In genomic region chr12:69000540-69001243, GRCh38 we compare ENCODE assay signal across 1 cellular context.
TF ChIP-seq lines count a peak whose summit lies in the region.

No MANE protein-coding gene starts in this region.

TF ChIP-seq in IMR-90, 13 proteins besides CTCF, POLR2A, EP300 and RAD21 (continued from another document):
- TF ChIP-seq, protein P1, sequence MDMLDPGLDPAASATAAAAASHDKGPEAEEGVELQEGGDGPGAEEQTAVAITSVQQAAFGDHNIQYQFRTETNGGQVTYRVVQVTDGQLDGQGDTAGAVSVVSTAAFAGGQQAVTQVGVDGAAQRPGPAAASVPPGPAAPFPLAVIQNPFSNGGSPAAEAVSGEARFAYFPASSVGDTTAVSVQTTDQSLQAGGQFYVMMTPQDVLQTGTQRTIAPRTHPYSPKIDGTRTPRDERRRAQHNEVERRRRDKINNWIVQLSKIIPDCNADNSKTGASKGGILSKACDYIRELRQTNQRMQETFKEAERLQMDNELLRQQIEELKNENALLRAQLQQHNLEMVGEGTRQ (IDR thresholded peaks at IDR 0.05; ENCODE audit: low read depth, low read length), result no peak
